ENCODE assay signal across 1 cellular context in the genomic region with DNA sequence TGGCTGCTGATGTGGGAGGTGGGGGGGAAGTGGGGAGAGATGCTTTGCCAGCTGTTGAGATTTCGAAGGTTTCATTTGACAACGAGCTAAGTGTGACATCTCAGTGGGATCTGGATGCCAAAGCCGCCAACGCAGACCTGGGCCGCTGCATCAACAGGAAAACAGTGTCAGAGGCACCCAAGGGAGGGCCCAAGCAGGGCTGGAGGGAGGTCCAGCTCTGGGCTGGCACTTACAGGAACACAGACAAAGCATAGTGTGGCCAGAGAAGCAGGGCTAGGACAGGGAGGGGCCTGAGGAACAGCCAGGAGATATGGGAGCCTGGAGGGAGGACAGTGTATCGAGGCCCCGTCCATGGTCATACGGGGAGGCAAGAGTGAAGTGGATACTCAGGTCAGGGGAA.
TF ChIP-seq lines count a peak whose summit lies in the region.

No MANE protein-coding gene starts in this region.

TF ChIP-seq in GM23338, 12 proteins besides CTCF, POLR2A, EP300 and RAD21 (continued from another document):
- TF ChIP-seq, protein P1, sequence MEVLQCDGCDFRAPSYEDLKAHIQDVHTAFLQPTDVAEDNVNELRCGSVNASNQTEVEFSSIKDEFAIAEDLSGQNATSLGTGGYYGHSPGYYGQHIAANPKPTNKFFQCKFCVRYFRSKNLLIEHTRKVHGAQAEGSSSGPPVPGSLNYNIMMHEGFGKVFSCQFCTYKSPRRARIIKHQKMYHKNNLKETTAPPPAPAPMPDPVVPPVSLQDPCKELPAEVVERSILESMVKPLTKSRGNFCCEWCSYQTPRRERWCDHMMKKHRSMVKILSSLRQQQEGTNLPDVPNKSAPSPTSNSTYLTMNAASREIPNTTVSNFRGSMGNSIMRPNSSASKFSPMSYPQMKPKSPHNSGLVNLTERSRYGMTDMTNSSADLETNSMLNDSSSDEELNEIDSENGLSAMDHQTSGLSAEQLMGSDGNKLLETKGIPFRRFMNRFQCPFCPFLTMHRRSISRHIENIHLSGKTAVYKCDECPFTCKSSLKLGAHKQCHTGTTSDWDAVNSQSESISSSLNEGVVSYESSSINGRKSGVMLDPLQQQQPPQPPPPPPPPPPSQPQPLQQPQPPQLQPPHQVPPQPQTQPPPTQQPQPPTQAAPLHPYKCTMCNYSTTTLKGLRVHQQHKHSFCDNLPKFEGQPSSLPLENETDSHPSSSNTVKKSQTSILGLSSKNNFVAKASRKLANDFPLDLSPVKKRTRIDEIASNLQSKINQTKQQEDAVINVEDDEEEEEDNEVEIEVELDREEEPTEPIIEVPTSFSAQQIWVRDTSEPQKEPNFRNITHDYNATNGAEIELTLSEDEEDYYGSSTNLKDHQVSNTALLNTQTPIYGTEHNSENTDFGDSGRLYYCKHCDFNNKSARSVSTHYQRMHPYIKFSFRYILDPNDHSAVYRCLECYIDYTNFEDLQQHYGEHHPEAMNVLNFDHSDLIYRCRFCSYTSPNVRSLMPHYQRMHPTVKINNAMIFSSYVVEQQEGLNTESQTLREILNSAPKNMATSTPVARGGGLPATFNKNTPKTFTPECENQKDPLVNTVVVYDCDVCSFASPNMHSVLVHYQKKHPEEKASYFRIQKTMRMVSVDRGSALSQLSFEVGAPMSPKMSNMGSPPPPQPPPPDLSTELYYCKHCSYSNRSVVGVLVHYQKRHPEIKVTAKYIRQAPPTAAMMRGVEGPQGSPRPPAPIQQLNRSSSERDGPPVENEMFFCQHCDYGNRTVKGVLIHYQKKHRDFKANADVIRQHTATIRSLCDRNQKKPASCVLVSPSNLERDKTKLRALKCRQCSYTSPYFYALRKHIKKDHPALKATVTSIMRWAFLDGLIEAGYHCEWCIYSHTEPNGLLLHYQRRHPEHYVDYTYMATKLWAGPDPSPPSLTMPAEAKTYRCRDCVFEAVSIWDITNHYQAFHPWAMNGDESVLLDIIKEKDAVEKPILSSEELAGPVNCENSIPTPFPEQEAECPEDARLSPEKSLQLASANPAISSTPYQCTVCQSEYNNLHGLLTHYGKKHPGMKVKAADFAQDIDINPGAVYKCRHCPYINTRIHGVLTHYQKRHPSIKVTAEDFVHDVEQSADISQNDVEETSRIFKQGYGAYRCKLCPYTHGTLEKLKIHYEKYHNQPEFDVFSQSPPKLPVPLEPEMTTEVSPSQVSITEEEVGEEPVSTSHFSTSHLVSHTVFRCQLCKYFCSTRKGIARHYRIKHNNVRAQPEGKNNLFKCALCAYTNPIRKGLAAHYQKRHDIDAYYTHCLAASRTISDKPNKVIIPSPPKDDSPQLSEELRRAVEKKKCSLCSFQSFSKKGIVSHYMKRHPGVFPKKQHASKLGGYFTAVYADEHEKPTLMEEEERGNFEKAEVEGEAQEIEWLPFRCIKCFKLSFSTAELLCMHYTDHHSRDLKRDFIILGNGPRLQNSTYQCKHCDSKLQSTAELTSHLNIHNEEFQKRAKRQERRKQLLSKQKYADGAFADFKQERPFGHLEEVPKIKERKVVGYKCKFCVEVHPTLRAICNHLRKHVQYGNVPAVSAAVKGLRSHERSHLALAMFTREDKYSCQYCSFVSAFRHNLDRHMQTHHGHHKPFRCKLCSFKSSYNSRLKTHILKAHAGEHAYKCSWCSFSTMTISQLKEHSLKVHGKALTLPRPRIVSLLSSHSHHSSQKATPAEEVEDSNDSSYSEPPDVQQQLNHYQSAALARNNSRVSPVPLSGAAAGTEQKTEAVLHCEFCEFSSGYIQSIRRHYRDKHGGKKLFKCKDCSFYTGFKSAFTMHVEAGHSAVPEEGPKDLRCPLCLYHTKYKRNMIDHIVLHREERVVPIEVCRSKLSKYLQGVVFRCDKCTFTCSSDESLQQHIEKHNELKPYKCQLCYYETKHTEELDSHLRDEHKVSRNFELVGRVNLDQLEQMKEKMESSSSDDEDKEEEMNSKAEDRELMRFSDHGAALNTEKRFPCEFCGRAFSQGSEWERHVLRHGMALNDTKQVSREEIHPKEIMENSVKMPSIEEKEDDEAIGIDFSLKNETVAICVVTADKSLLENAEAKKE (CRISPR knock-in tag; IDR thresholded peaks at IDR 0.05): no peak
- TF ChIP-seq NANOG (IDR thresholded peaks at IDR 0.05; ENCODE audit: borderline replicate concordance) (no peak), EZH2phosphoT487 (IDR thresholded peaks at IDR 0.05; ENCODE audit: unreplicated experiment) (no peak), JUNB (IDR thresholded peaks at IDR 0.05; ENCODE audit: unreplicated experiment) (no peak), ZNF114 (CRISPR knock-in tag; IDR thresholded peaks at IDR 0.05) (no peak), POLR2AphosphoS5 (IDR thresholded peaks at IDR 0.05; ENCODE audit: low read depth) (no peak), ZNF331 (CRISPR knock-in tag; IDR thresholded peaks at IDR 0.05; ENCODE audit: low read depth) (no peak)
- TF ChIP-seq, protein P2, sequence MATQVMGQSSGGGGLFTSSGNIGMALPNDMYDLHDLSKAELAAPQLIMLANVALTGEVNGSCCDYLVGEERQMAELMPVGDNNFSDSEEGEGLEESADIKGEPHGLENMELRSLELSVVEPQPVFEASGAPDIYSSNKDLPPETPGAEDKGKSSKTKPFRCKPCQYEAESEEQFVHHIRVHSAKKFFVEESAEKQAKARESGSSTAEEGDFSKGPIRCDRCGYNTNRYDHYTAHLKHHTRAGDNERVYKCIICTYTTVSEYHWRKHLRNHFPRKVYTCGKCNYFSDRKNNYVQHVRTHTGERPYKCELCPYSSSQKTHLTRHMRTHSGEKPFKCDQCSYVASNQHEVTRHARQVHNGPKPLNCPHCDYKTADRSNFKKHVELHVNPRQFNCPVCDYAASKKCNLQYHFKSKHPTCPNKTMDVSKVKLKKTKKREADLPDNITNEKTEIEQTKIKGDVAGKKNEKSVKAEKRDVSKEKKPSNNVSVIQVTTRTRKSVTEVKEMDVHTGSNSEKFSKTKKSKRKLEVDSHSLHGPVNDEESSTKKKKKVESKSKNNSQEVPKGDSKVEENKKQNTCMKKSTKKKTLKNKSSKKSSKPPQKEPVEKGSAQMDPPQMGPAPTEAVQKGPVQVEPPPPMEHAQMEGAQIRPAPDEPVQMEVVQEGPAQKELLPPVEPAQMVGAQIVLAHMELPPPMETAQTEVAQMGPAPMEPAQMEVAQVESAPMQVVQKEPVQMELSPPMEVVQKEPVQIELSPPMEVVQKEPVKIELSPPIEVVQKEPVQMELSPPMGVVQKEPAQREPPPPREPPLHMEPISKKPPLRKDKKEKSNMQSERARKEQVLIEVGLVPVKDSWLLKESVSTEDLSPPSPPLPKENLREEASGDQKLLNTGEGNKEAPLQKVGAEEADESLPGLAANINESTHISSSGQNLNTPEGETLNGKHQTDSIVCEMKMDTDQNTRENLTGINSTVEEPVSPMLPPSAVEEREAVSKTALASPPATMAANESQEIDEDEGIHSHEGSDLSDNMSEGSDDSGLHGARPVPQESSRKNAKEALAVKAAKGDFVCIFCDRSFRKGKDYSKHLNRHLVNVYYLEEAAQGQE (IDR thresholded peaks at IDR 0.05; ENCODE audit: unreplicated experiment): no peak
- TF ChIP-seq, protein P3, sequence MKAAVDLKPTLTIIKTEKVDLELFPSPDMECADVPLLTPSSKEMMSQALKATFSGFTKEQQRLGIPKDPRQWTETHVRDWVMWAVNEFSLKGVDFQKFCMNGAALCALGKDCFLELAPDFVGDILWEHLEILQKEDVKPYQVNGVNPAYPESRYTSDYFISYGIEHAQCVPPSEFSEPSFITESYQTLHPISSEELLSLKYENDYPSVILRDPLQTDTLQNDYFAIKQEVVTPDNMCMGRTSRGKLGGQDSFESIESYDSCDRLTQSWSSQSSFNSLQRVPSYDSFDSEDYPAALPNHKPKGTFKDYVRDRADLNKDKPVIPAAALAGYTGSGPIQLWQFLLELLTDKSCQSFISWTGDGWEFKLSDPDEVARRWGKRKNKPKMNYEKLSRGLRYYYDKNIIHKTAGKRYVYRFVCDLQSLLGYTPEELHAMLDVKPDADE (IDR thresholded peaks at IDR 0.05): no peak
